In genomic region chr12:45214739-45215418, GRCh38 we compare ENCODE assay signal across 8 cellular contexts. TPM values are rescaled to one million over a fixed set of nuclear protein-coding genes. Genes with fewer than 3 reads are reported as not detected.
DNase-seq lines count a peak whose midpoint lies in the region; ATAC-seq, FAIRE-seq and TF ChIP-seq lines count a peak whose summit lies in the region.

No MANE protein-coding gene starts in this region.

- ATAC-seq in K562, result no peak
- ATAC-seq in HG03565 (IDR thresholded peaks at IDR 0.05; ENCODE audit: unreplicated experiment), result no peak

- H3K9ac ChIP-seq in HUES6 (ENCODE audit: low read length) (peak overlapping the region; percentile 79), K562 (ENCODE audit: insufficient read depth in 1 of 2, low read depth in 2 of 2, low read length in 2 of 2) (peak overlapping the region; percentile 95 to 99)

- H3K27me3 ChIP-seq in HUES6 (ENCODE audit: control insufficient read depth, insufficient read depth, low read length), result no peaks in the 10 kb centered on the region
- no peaks in the 10 kb centered on the region for H3K27me3 ChIP-seq in K562 (ENCODE audit: control insufficient read depth in 2 of 2, insufficient read depth in 2 of 2, low read length in 2 of 2)
- H3K27me3 ChIP-seq in vagina, result no peaks in the 10 kb centered on the region

- H3K4me3 ChIP-seq in AG04449 (ENCODE audit: low read depth, low read length) (peak overlapping the region; percentile 85), HUES6 (ENCODE audit: low read depth, low read length) (peak overlapping the region; percentile 82), K562 (peak overlapping the region; percentile 85), vagina (peak overlapping the region; percentile 82 to 94)

- no peak for FAIRE-seq in K562 (lab: Jason Lieb, UNC)

- POLR2A ChIA-PET in AG04449 (lab: Yijun Ruan, JAX), result interaction anchor here (1.1 to 1.6 kb wide), 4 partner anchors 10 to 513 kb away, joined by 3 to 7 read pairs (median 5); no protein-coding TSS in a partner anchor
- POLR2A ChIA-PET in K562 (lab: Yijun Ruan, JAX), result interaction anchor here (1.2 to 1.9 kb wide), 3 partner anchors 9 to 24 kb away, joined by 3 to 6 read pairs (median 4); no protein-coding TSS in a partner anchor

- no peaks in the 10 kb centered on the region for H3K9me1 ChIP-seq in K562 (ENCODE audit: control insufficient read depth, insufficient read depth, low read length)

- peaks cover 40% of the 10 kb centered on the region for H3K79me2 ChIP-seq in K562 (ENCODE audit: control insufficient read depth, insufficient read depth, low read length)

- CTCF ChIA-PET in AG04449 (lab: Yijun Ruan, JAX), result interaction anchor here (0.7 to 4.8 kb wide), 25 partner anchors 9 to 1391 kb away, joined by 3 to 38 read pairs (median 4); no protein-coding TSS in a partner anchor
- CTCF ChIA-PET in K562 (lab: Yijun Ruan, JAX; ENCODE audit: low intra/inter-chr PET ratio), result interaction anchor here (0.6 kb wide), 2 partner anchors 122 to 1089 kb away, joined by 3 read pairs; no protein-coding TSS in a partner anchor

- H3K4me2 ChIP-seq in K562 (ENCODE audit: insufficient read depth, low read length), result peak overlapping the region; percentile 99

- no peak for TF ChIP-seq EP300 in K562 (IDR thresholded peaks at IDR 0.05; ENCODE audit: low read length)

- H3K36me3 ChIP-seq in HUES6 (ENCODE audit: control insufficient read depth, insufficient read depth, low read length), result no peaks in the 10 kb centered on the region
- H3K36me3 ChIP-seq in K562 (ENCODE audit: control insufficient read depth, insufficient read depth, low read length), result no peaks in the 10 kb centered on the region
- H3K36me3 ChIP-seq in vagina, result no peaks in the 10 kb centered on the region

- peak overlapping the region; percentile 97 for H2AFZ ChIP-seq in K562 (ENCODE audit: low read depth, low read length)

- TF ChIP-seq CTCF in AG04449 (IDR thresholded peaks at IDR 0.05; ENCODE audit: insufficient read depth, low read length, missing control alignments) (no peak), K562 (IDR thresholded peaks at IDR 0.05 in 2 of 3, conservative IDR thresholded peaks at IDR 0.05 in 1 of 3; ENCODE audit: insufficient read depth in 2 of 3, low read depth in 1 of 3, low read length in 3 of 3) (peak in 1 of 3 experiments; percentile 7; a peak in 1 of 6 replicates), vagina (IDR thresholded peaks at IDR 0.05) (no peak)

- intact Hi-C loops in K562 (cut with micrococcal nuclease), result loop anchor here (5.0 to 10.0 kb wide), 4 partner anchors 47 to 1040 kb away; partner anchors contain the start of gene ARID2
- intact Hi-C loops in vagina (cut with DNase I), result loop anchor here (10.0 kb wide), 2 partner anchors 60 to 170 kb away; no protein-coding TSS in a partner anchor

- TF ChIP-seq POLR2A in K562 (conservative IDR thresholded peaks at IDR 0.05) (no peak), vagina (IDR thresholded peaks at IDR 0.05) (no peak)

- H3K4me1 ChIP-seq in HUES6 (ENCODE audit: control insufficient read depth, insufficient read depth, low read length), result peaks cover 22% of the 10 kb centered on the region
- H3K4me1 ChIP-seq in K562 (replicated peaks in 1 of 2; ENCODE audit: control insufficient read depth in 2 of 2, insufficient read depth in 2 of 2, low read length in 2 of 2), result peaks cover 3 to 12% of the 10 kb centered on the region in 2 experiments; a peak in 4 of 5 replicates
- peaks cover 23% of the 10 kb centered on the region for H3K4me1 ChIP-seq in vagina

- 3% methylated on average over 11 of the region's 11 CpGs for WGBS in K562 (ENCODE audit: insufficient coverage, low coverage, missing lambda C conversion rate)

- no peaks in the 10 kb centered on the region for H3K9me3 ChIP-seq in HUES6 (ENCODE audit: control insufficient read depth, insufficient read depth, low read depth, low read length)
- no peaks in the 10 kb centered on the region for H3K9me3 ChIP-seq in K562 (replicated peaks; ENCODE audit: control insufficient read depth, insufficient read depth, low read depth, low read length)
- H3K9me3 ChIP-seq in vagina, result no peaks in the 10 kb centered on the region

- DNase-seq in AG04449 (ENCODE audit: low read depth, low spot score) (no peak), K562 (ENCODE audit: extremely low read depth in 1 of 4, low spot score in 3 of 4) (no peak), lung microvascular endothelial cell (ENCODE audit: low read depth in 2 of 2) (peak; percentile 37 to 49), vagina (ENCODE audit: extremely low spot score in 2 of 2) (no peak), SHP77 (lab: John Stamatoyannopoulos, UW) (no peak)
- DNase-seq in stimulated activated CD4-positive, alpha-beta T cell treated with anti-CD3 and anti-CD28 coated beads, Interleukin-1b, Interleukin-23, amount 100 ng/mL, for 48 hours, result no peak

- TF ChIP-seq RAD21 in K562 (CRISPR knock-in tag; conservative IDR thresholded peaks at IDR 0.05 in 1 of 2, IDR thresholded peaks at IDR 0.05 in 1 of 2), result peak in 1 of 2 experiments; percentile 21; a peak in 1 of 4 replicates

- H3K27ac ChIP-seq in HUES6 (ENCODE audit: low read depth, low read length), result peak overlapping the region; percentile 65; the same call in 1 of the 2 replicates
- peak overlapping the region; percentile 97 for H3K27ac ChIP-seq in K562 (ENCODE audit: extremely low read depth, low read depth, low read length)
- H3K27ac ChIP-seq in vagina, result peak overlapping the region; percentile 97

- BruUV-seq in K562 (replicated peaks; lab: Mats Ljungman, UMichigan), result TSS peak; percentile 72

- H4K20me1 ChIP-seq in K562 (replicated peaks; ENCODE audit: control insufficient read depth, insufficient read depth, low read length), result no peaks in the 10 kb centered on the region; the same call in 1 of the 2 replicates

- in situ Hi-C loops in K562 (cut with MboI), result no loop called here

TF ChIP-seq in K562, 482 proteins besides CTCF, POLR2A, EP300 and RAD21:
- peak; percentile 76; the same call in 1 of the 2 replicates for TF ChIP-seq POLR2H (tag; IDR thresholded peaks at IDR 0.05; ENCODE audit: low read depth)
- peak; percentile 78 for TF ChIP-seq SMARCC2 (IDR thresholded peaks at IDR 0.05; ENCODE audit: low read depth)
- TF ChIP-seq ADNP (tag; IDR thresholded peaks at IDR 0.05), result peak; percentile 65
- no peak for TF ChIP-seq SREBF2 (CRISPR knock-in tag; IDR thresholded peaks at IDR 0.05)
- TF ChIP-seq FOSL1 (tag; conservative IDR thresholded peaks at IDR 0.05), result 0 out of 2 replicates have a peak, but pooled peaks have one; percentile 9
- TF ChIP-seq ZNF133 (CRISPR knock-in tag; IDR thresholded peaks at IDR 0.05), result no peak
- TF ChIP-seq, protein P1, sequence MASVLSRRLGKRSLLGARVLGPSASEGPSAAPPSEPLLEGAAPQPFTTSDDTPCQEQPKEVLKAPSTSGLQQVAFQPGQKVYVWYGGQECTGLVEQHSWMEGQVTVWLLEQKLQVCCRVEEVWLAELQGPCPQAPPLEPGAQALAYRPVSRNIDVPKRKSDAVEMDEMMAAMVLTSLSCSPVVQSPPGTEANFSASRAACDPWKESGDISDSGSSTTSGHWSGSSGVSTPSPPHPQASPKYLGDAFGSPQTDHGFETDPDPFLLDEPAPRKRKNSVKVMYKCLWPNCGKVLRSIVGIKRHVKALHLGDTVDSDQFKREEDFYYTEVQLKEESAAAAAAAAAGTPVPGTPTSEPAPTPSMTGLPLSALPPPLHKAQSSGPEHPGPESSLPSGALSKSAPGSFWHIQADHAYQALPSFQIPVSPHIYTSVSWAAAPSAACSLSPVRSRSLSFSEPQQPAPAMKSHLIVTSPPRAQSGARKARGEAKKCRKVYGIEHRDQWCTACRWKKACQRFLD (CRISPR knock-in tag; IDR thresholded peaks at IDR 0.05), result 0 out of 2 replicates have a peak, but pooled peaks have one; percentile 47
- 0 out of 2 replicates have a peak, but pooled peaks have one; percentile 50 for TF ChIP-seq ZNF445 (CRISPR knock-in tag; IDR thresholded peaks at IDR 0.05; ENCODE audit: low read depth)
- peak; percentile 62; the same call in 1 of the 2 replicates for TF ChIP-seq ZNF512 (tag; IDR thresholded peaks at IDR 0.05)

RNA-seq across cellular contexts. Expression of gene ANO6, which starts 1.0 kb away (rescaled TPM):
- 21.5 and 44.0 TPM in 2 replicates for total RNA-seq in K562 (2011; cell fraction: chromatin; rRNA removed; ENCODE audit: low replicate concordance)
- total RNA-seq in K562 (2011; cell fraction: nucleolus; rRNA removed), result 16.0 and 17.0 TPM in 2 replicates
- total RNA-seq in K562 (2011; cell fraction: nucleoplasm; rRNA removed), result 30.9 and 54.3 TPM in 2 replicates
- total RNA-seq in K562 (2014; rRNA removed) (13.1 and 17.0 TPM in 2 replicates), K562 (2014; rRNA removed; fragmentation: Illumina TruSeq; extraction: Trizol) (23.8 and 25.6 TPM in 2 replicates), K562 (2015; rRNA removed; fragmentation: Illumina TruSeq; extraction: Trizol) (23.1 and 24.7 TPM in 2 replicates), K562 (2021) (19.0 and 20.3 TPM in 2 replicates), lung microvascular endothelial cell (48.6 and 62.3 TPM in 2 replicates), vagina (48.4 TPM)
- polyA plus RNA-seq in K562 (2011; rRNA removed) (19.3 and 23.4 TPM in 2 replicates), K562 (2014; fragmentation: Illumina TruSeq; extraction: Trizol) (17.2 and 21.1 TPM in 2 replicates), K562 (2014; fragmentation: Nextera tagmentation; extraction: Ambion mirVana) (1 to 10 TPM; 3.5 to 5.6 TPM), K562 (2014; rRNA removed) (10.4 and 14.0 TPM in 2 replicates)
- polyA plus RNA-seq in K562 (2011; cell fraction: cytosol; rRNA removed), result 8.7 and 16.6 TPM in 2 replicates
- polyA plus RNA-seq in K562 (2011; cell fraction: nucleus; rRNA removed), result 13.9 and 18.2 TPM in 2 replicates
- 14.9 and 22.1 TPM in 2 replicates for polyA plus RNA-seq in K562 (2012)
- polyA minus RNA-seq in K562 (2011; rRNA and poly(A)+ RNA removed), result 43.1 and 45.6 TPM in 2 replicates
- polyA minus RNA-seq in K562 (2011; cell fraction: cytosol; rRNA and poly(A)+ RNA removed), result 13.6 and 18.3 TPM in 2 replicates
- polyA minus RNA-seq in K562 (2011; cell fraction: nucleus; rRNA and poly(A)+ RNA removed), result 19.4 and 34.4 TPM in 2 replicates

Comparison
In these comparisons a context has a peak if more than half of its experiments do, and no peak if none do; other contexts are left out.
1. DNase-seq: peak in lung microvascular endothelial cell (2 of 2); none in AG04449 (single experiment), K562 (0 of 4), vagina (0 of 2), stimulated activated CD4-positive, alpha-beta T cell treated with anti-CD3 and anti-CD28 coated beads, Interleukin-1b, Interleukin-23, amount 100 ng/mL, for 48 hours (single experiment) and SHP77 (0 of 2).
2. Peak in every context shown above with its lines, with median percentiles within 50 percentile points of each other: H3K4me3 ChIP-seq and H3K27ac ChIP-seq.